ENCODE assay signal across 26 cellular contexts in the genomic region with DNA sequence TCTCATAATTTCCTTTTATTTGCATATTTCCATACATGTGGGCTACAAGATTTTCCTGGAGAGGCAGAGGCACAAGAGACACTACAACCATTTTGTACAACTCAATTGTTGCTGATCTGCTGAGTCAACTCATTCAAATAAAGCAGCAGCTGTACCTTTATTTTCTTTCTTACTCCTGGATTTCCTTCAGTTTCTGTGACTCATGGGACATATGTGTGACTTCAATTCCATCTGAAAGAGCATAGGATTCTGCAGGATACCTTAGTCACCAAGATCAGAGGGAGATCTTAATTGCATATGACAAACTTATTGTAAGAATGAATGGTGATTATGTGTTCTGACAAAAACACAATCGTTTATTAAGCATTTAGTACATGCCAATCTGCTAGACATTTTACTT.
"Had no signal": no experiment of that assay in that cellular context is flagged by ENCODE, and none has a peak within 500 bp of the region (broad histone marks: within the 10 kb centered on the region; RNA-seq: fewer than 3 reads in every experiment).

No MANE protein-coding gene starts in this region.

- H3K9me3 Mint-ChIP-seq: type B pancreatic cell had no signal

- H3K9me3 ChIP-seq: pancreas, psoas muscle, thoracic aorta, vagina had no signal

- DNase-seq: activated CD4-positive, alpha-beta T cell treated with anti-CD3 and anti-CD28 coated beads, Interleukin-2, amount 10 ng/mL, durations not matched to agents 7 days and 5 days; activated CD4-positive, CD25-positive, alpha-beta regulatory T cell treated with anti-CD3 and anti-CD28 coated beads, Interleukin-2, amount 50 U/mL, for 72 hours; activated CD8-positive, alpha-beta memory T cell treated with anti-CD3 and anti-CD28 coated beads, Interleukin-2, amount 10 ng/mL, durations not matched to agents 7 days and 5 days; activated CD8-positive, alpha-beta T cell treated with anti-CD3 and anti-CD28 coated beads for 36 hours; activated gamma-delta T cell; activated naive CD4-positive, alpha-beta T cell treated with anti-CD3 and anti-CD28 coated beads, Interleukin-2, amount 50 U/mL, for 16 hours; activated naive CD8-positive, alpha-beta T cell treated with anti-CD3 and anti-CD28 coated beads, Interleukin-2, amount 50 U/mL, for 24 hours; activated T-cell treated with anti-CD3 and anti-CD28 coated beads for 4 hours; central memory CD4-positive, alpha-beta T cell; effector memory CD4-positive, alpha-beta T cell; foreskin melanocyte; hypothalamus; islet precursor cell; left cardiac atrium; pancreas; psoas muscle; right cardiac atrium; stimulated activated CD4-positive, alpha-beta T cell treated with anti-CD3 and anti-CD28 coated beads, Interleukin-4, amount 100 ng/mL, for 24 hours; stimulated activated naive CD4-positive, alpha-beta T cell treated with Interleukin-2 at 50 U/mL for 16 hours; WERI-Rb-1 had no signal

- H3K36me3 ChIP-seq: pancreas, thoracic aorta, vagina, WERI-Rb-1 had no signal

- H3K27ac ChIP-seq: pancreas, psoas muscle, thoracic aorta, vagina, WERI-Rb-1 had no signal

- H3K4me3 ChIP-seq: pancreas, psoas muscle, thoracic aorta, vagina had no signal

- H3K27me3 ChIP-seq: pancreas, vagina had no signal

- H3K27me3 Mint-ChIP-seq: activated CD4-positive, alpha-beta T cell treated with anti-CD3 and anti-CD28 coated beads, Interleukin-2, amount 10 ng/mL, durations not matched to agents 7 days and 5 days; activated CD8-positive, alpha-beta memory T cell treated with anti-CD3 and anti-CD28 coated beads, Interleukin-2, amount 10 ng/mL, durations not matched to agents 7 days and 5 days; activated CD8-positive, alpha-beta T cell treated with anti-CD3 and anti-CD28 coated beads for 36 hours; activated naive CD8-positive, alpha-beta T cell treated with anti-CD3 and anti-CD28 coated beads, Interleukin-2, amount 50 U/mL, for 24 hours; brain; type B pancreatic cell had no signal

- ATAC-seq: activated CD8-positive, alpha-beta memory T cell treated with anti-CD3 and anti-CD28 coated beads, Interleukin-2, amount 10 ng/mL, durations not matched to agents 7 days and 5 days; activated CD8-positive, alpha-beta T cell treated with anti-CD3 and anti-CD28 coated beads for 36 hours; activated naive CD8-positive, alpha-beta T cell treated with anti-CD3 and anti-CD28 coated beads, Interleukin-2, amount 50 U/mL, for 24 hours; esophagus mucosa; left cardiac atrium; pancreas; psoas muscle; right cardiac atrium had no signal

- H3K4me3 Mint-ChIP-seq: activated CD4-positive, alpha-beta T cell treated with anti-CD3 and anti-CD28 coated beads, Interleukin-2, amount 10 ng/mL, durations not matched to agents 7 days and 5 days; activated CD8-positive, alpha-beta memory T cell treated with anti-CD3 and anti-CD28 coated beads, Interleukin-2, amount 10 ng/mL, durations not matched to agents 7 days and 5 days; activated CD8-positive, alpha-beta T cell treated with anti-CD3 and anti-CD28 coated beads for 36 hours; activated naive CD8-positive, alpha-beta T cell treated with anti-CD3 and anti-CD28 coated beads, Interleukin-2, amount 50 U/mL, for 24 hours; brain; nephron; type B pancreatic cell had no signal

- H3K4me1 Mint-ChIP-seq: activated CD4-positive, alpha-beta T cell treated with anti-CD3 and anti-CD28 coated beads, Interleukin-2, amount 10 ng/mL, durations not matched to agents 7 days and 5 days; activated CD8-positive, alpha-beta memory T cell treated with anti-CD3 and anti-CD28 coated beads, Interleukin-2, amount 10 ng/mL, durations not matched to agents 7 days and 5 days; activated naive CD8-positive, alpha-beta T cell treated with anti-CD3 and anti-CD28 coated beads, Interleukin-2, amount 50 U/mL, for 24 hours; brain; nephron had no signal

- H3K36me3 Mint-ChIP-seq: activated CD8-positive, alpha-beta memory T cell treated with anti-CD3 and anti-CD28 coated beads, Interleukin-2, amount 10 ng/mL, durations not matched to agents 7 days and 5 days; brain; type B pancreatic cell had no signal

- H3K27ac Mint-ChIP-seq: activated CD4-positive, alpha-beta T cell treated with anti-CD3 and anti-CD28 coated beads, Interleukin-2, amount 10 ng/mL, durations not matched to agents 7 days and 5 days; activated CD8-positive, alpha-beta memory T cell treated with anti-CD3 and anti-CD28 coated beads, Interleukin-2, amount 10 ng/mL, durations not matched to agents 7 days and 5 days; activated CD8-positive, alpha-beta T cell treated with anti-CD3 and anti-CD28 coated beads for 36 hours; activated naive CD8-positive, alpha-beta T cell treated with anti-CD3 and anti-CD28 coated beads, Interleukin-2, amount 50 U/mL, for 24 hours; brain; nephron; type B pancreatic cell had no signal

- H3K4me1 ChIP-seq: pancreas, psoas muscle, vagina had no signal
